ENCODE assay signal across 29 cellular contexts in genomic region chr18:55195863-55196262, GRCh38.
"Had no signal": no experiment of that assay in that cellular context is flagged by ENCODE, and none has a peak within 500 bp of the region (broad histone marks: within the 10 kb centered on the region; RNA-seq: fewer than 3 reads in every experiment).

No MANE protein-coding gene starts in this region.

- H3K4me3 Mint-ChIP-seq: dendritic cell treated with granulocyte-macrophage colony-stimulating factor and Interleukin-4, amounts not matched to agents 40 ng/mL and 50 ng/mL, for 4 days; effector memory CD8-positive, alpha-beta T cell; endodermal cell had no signal

- H3K27me3 ChIP-seq: colonic mucosa, dorsolateral prefrontal cortex, esophagus muscularis mucosa, esophagus squamous epithelium, gastrocnemius medialis, gastroesophageal sphincter, heart left ventricle, heart right ventricle, hepatocyte had no signal

- H3K27ac Mint-ChIP-seq: dendritic cell treated with granulocyte-macrophage colony-stimulating factor and Interleukin-4, amounts not matched to agents 40 ng/mL and 50 ng/mL, for 4 days; effector memory CD8-positive, alpha-beta T cell; endodermal cell had no signal

- H3K9me3 Mint-ChIP-seq: dendritic cell treated with granulocyte-macrophage colony-stimulating factor and Interleukin-4, amounts not matched to agents 40 ng/mL and 50 ng/mL, for 4 days; endodermal cell had no signal

- H3K36me3 ChIP-seq: colonic mucosa, esophagus muscularis mucosa, esophagus squamous epithelium, gastrocnemius medialis, gastroesophageal sphincter, heart left ventricle, heart right ventricle had no signal

- H3K4me3 ChIP-seq: colonic mucosa, coronary artery, dorsolateral prefrontal cortex, esophagus muscularis mucosa, esophagus squamous epithelium, gastrocnemius medialis, gastroesophageal sphincter, heart left ventricle, heart right ventricle, hepatocyte had no signal

- H3K4me2 ChIP-seq: hepatocyte had no signal

- H3K79me2 ChIP-seq: hepatocyte had no signal

- H3K9me3 ChIP-seq: colonic mucosa, esophagus muscularis mucosa, esophagus squamous epithelium, gastrocnemius medialis, gastroesophageal sphincter, heart left ventricle, heart right ventricle had no signal

- H3K4me1 ChIP-seq: colonic mucosa, esophagus muscularis mucosa, esophagus squamous epithelium, foreskin keratinocyte, gastrocnemius medialis, gastroesophageal sphincter, heart left ventricle, heart right ventricle had no signal

- DNase-seq: colonic mucosa; cortex of kidney; dermis blood vessel endothelial cell; dorsolateral prefrontal cortex; effector CD4-positive, alpha-beta T cell; effector CD8-positive, alpha-beta T cell; effector memory CD4-positive, alpha-beta T cell; effector memory CD8-positive, alpha-beta T cell; endodermal cell; erythroblast; esophagus squamous epithelium; foreskin fibroblast; foreskin keratinocyte; foreskin melanocyte; gastrocnemius medialis; glutamatergic neuron; head of caudate nucleus; heart left ventricle; heart right ventricle had no signal

- H2AFZ ChIP-seq: hepatocyte had no signal

- H3K27me3 Mint-ChIP-seq: dendritic cell treated with granulocyte-macrophage colony-stimulating factor and Interleukin-4, amounts not matched to agents 40 ng/mL and 50 ng/mL, for 4 days; effector memory CD8-positive, alpha-beta T cell had no signal

- H3K27ac ChIP-seq: colonic mucosa, coronary artery, dorsolateral prefrontal cortex, epithelial cell of prostate, esophagus muscularis mucosa, esophagus squamous epithelium, foreskin keratinocyte, gastrocnemius medialis, gastroesophageal sphincter, heart left ventricle, heart right ventricle, hepatocyte had no signal

- ATAC-seq: effector memory CD8-positive, alpha-beta T cell; esophagus mucosa; foreskin keratinocyte; gastrocnemius medialis; gastroesophageal sphincter; heart left ventricle; heart right ventricle had no signal

- FAIRE-seq: endometrium, endothelial cell of umbilical vein, frontal cortex had no signal
